Comparison of ENCODE assay signal across 10 cellular contexts in genomic region chr1:167618366-167618765, GRCh38. TPM values are rescaled to one million over a fixed set of nuclear protein-coding genes. Genes with fewer than 3 reads are reported as not detected.
DNase-seq lines count a peak whose midpoint lies in the region; ATAC-seq and TF ChIP-seq lines count a peak whose summit lies in the region.
"Had no signal": no experiment of that assay in that cellular context is flagged by ENCODE, and none has a peak within 500 bp of the region (broad histone marks: within the 10 kb centered on the region; RNA-seq: fewer than 3 reads in every experiment).

No MANE protein-coding gene starts in this region.

- CTCF ChIA-PET in activated naive CD4-positive, alpha-beta T cell treated with anti-CD3 and anti-CD28 coated beads for 36 hours (lab: Charles Lee): interaction anchor here (0.8 to 3.6 kb wide), 4 partner anchors 10 to 97 kb away, joined by 3 to 22 read pairs (median 6); partner anchors contain the start of gene RCSD1
- CTCF ChIA-PET in T-cell (lab: Charles Lee): no interaction called here

- H3K4me3 ChIP-seq in tibial artery (no peak overlapping the region), HAP-1 (no peak overlapping the region)

- peaks cover 8% of the 10 kb centered on the region for H3K9me3 Mint-ChIP-seq in activated naive CD4-positive, alpha-beta T cell treated with anti-CD3 and anti-CD28 coated beads for 36 hours
- H3K9me3 Mint-ChIP-seq in T-cell (no peaks in the 10 kb centered on the region), immature natural killer cell (no peaks in the 10 kb centered on the region)
- peaks cover 0 to 10% of the 10 kb centered on the region in 2 donors for H3K9me3 Mint-ChIP-seq in stimulated activated naive CD8-positive, alpha-beta T cell treated with anti-CD3 and anti-CD28 coated beads, Interleukin-15, amount 100 ng/mL, for 72 hours

- TF ChIP-seq CTCF in tibial artery (IDR thresholded peaks at IDR 0.05): no peak

- in situ Hi-C loops in HAP-1 (cut with MboI; ENCODE audit: low sequenced_read_pairs): no loop called here

- H3K36me3 Mint-ChIP-seq in activated naive CD4-positive, alpha-beta T cell treated with anti-CD3 and anti-CD28 coated beads for 36 hours (ENCODE audit: low read depth): no peaks in the 10 kb centered on the region
- H3K36me3 Mint-ChIP-seq in T-cell: no peaks in the 10 kb centered on the region
- peaks cover 0 to 4% (median 0%) of the 10 kb centered on the region in 3 donors for H3K36me3 Mint-ChIP-seq in immature natural killer cell

- peak overlapping the region; percentile 23 for H3K4me3 Mint-ChIP-seq in activated naive CD4-positive, alpha-beta T cell treated with anti-CD3 and anti-CD28 coated beads for 36 hours
- H3K4me3 Mint-ChIP-seq in T-cell: peak overlapping the region; percentile 8 to 79 (median 11)
- H3K4me3 Mint-ChIP-seq in immature natural killer cell: peak overlapping the region; percentile 8 to 77 (median 65)
- H3K4me3 Mint-ChIP-seq in stimulated activated naive CD8-positive, alpha-beta T cell treated with anti-CD3 and anti-CD28 coated beads, Interleukin-15, amount 100 ng/mL, for 72 hours: peak overlapping the region; percentile 8 to 82

- peaks cover 0 to 16% (median 10%) of the 10 kb centered on the region in 4 donors for H3K4me1 ChIP-seq in tibial artery
- H3K4me1 ChIP-seq in HAP-1: peaks cover 7% of the 10 kb centered on the region; the same call in 1 of the 2 replicates

- ATAC-seq in T-cell (replicated peaks in 1 of 4): no peak
- ATAC-seq in stimulated activated naive CD8-positive, alpha-beta T cell treated with anti-CD3 and anti-CD28 coated beads, Interleukin-15, amount 100 ng/mL, for 72 hours: no peak

- POLR2A ChIA-PET in T-cell (lab: Charles Lee): no interaction called here

- no peak for DNase-seq in activated naive CD4-positive, alpha-beta T cell treated with anti-CD3 and anti-CD28 coated beads for 36 hours
- DNase-seq in activated naive CD4-positive, alpha-beta T cell (lab: John Stamatoyannopoulos, UW): no peak
- DNase-seq in T-cell (no peak), immature natural killer cell (no peak), tibial artery (no peak), HAP-1 (ENCODE audit: low spot score in 2 of 2) (no peak), epidermal melanocyte (ENCODE audit: insufficient read length, low spot score) (no peak)
- no peak for DNase-seq in stimulated activated naive CD8-positive, alpha-beta T cell treated with anti-CD3 and anti-CD28 coated beads, Interleukin-15, amount 100 ng/mL, for 72 hours
- DNase-seq: NCI-H187, SW 1271 had no signal

- peaks cover 56% of the 10 kb centered on the region for H3K4me1 Mint-ChIP-seq in activated naive CD4-positive, alpha-beta T cell treated with anti-CD3 and anti-CD28 coated beads for 36 hours (ENCODE audit: low read depth)
- H3K4me1 Mint-ChIP-seq in T-cell (peaks cover 67 to 78% (median 73%) of the 10 kb centered on the region in 3 donors), immature natural killer cell (peaks cover 27 to 32% of the 10 kb centered on the region in 2 donors)
- peaks cover 65% of the 10 kb centered on the region for H3K4me1 Mint-ChIP-seq in stimulated activated naive CD8-positive, alpha-beta T cell treated with anti-CD3 and anti-CD28 coated beads, Interleukin-15, amount 100 ng/mL, for 72 hours

- H3K27me3 ChIP-seq in tibial artery (no peaks in the 10 kb centered on the region), HAP-1 (ENCODE audit: low read depth) (no peaks in the 10 kb centered on the region)

- no peaks in the 10 kb centered on the region for H3K9me3 ChIP-seq in tibial artery
- H3K9me3 ChIP-seq in HAP-1: peaks cover 6% of the 10 kb centered on the region; the same call in 1 of the 2 replicates

- H3K27ac Mint-ChIP-seq in activated naive CD4-positive, alpha-beta T cell treated with anti-CD3 and anti-CD28 coated beads for 36 hours: peak overlapping the region; percentile 90
- H3K27ac Mint-ChIP-seq in T-cell (peak overlapping the region; percentile 94 to 96), immature natural killer cell (peak overlapping the region; percentile 27 to 90 (median 72))
- H3K27ac Mint-ChIP-seq in stimulated activated naive CD8-positive, alpha-beta T cell treated with anti-CD3 and anti-CD28 coated beads, Interleukin-15, amount 100 ng/mL, for 72 hours: peak overlapping the region in 1 of 2 donors; percentile 70

- intact Hi-C loops in activated naive CD4-positive, alpha-beta T cell treated with anti-CD3 and anti-CD28 coated beads for 36 hours (cut with micrococcal nuclease): no loop called here
- intact Hi-C loops in tibial artery (cut with DNase I; ENCODE audit: low total_unique reads): no loop called here

- no peaks in the 10 kb centered on the region for H3K36me3 ChIP-seq in tibial artery
- H3K36me3 ChIP-seq in HAP-1 (replicated peaks): no peaks in the 10 kb centered on the region

- no peaks in the 10 kb centered on the region for H3K27me3 Mint-ChIP-seq in activated naive CD4-positive, alpha-beta T cell treated with anti-CD3 and anti-CD28 coated beads for 36 hours (ENCODE audit: low read depth)
- H3K27me3 Mint-ChIP-seq in T-cell (no peaks in the 10 kb centered on the region), immature natural killer cell (ENCODE audit: low read depth in 3 of 3) (peaks cover 0 to 2% (median 0%) of the 10 kb centered on the region in 3 donors)
- H3K27me3 Mint-ChIP-seq in stimulated activated naive CD8-positive, alpha-beta T cell treated with anti-CD3 and anti-CD28 coated beads, Interleukin-15, amount 100 ng/mL, for 72 hours: no peaks in the 10 kb centered on the region

- no peak overlapping the region for H3K27ac ChIP-seq in tibial artery

RNA-seq across cellular contexts. Expression of gene RCSD1, which starts 11.7 kb away (rescaled TPM):
- 10 to 100 TPM; 27.3 to 27.9 TPM for total RNA-seq in activated naive CD4-positive, alpha-beta T cell treated with anti-CD3 and anti-CD28 coated beads for 36 hours
- 100 to 1,000 TPM; 101 to 126 (median 107) TPM for total RNA-seq in T-cell
- 100 to 1,000 TPM in 2 of 3 donors, 10 to 100 TPM in 1; 96.2 to 179 (median 129) TPM for polyA plus RNA-seq in immature natural killer cell

Comparison
In these comparisons a context has a peak if more than half of its experiments do, and no peak if none do; other contexts are left out.
1. H3K4me3 Mint-ChIP-seq: peak in every context shown above with its lines; median percentile 65 in immature natural killer cell; 45 in stimulated activated naive CD8-positive, alpha-beta T cell treated with anti-CD3 and anti-CD28 coated beads, Interleukin-15, amount 100 ng/mL, for 72 hours; 23 in activated naive CD4-positive, alpha-beta T cell treated with anti-CD3 and anti-CD28 coated beads for 36 hours; 11 in T-cell.